ENCODE assay signal across 8 cellular contexts in the genomic region with DNA sequence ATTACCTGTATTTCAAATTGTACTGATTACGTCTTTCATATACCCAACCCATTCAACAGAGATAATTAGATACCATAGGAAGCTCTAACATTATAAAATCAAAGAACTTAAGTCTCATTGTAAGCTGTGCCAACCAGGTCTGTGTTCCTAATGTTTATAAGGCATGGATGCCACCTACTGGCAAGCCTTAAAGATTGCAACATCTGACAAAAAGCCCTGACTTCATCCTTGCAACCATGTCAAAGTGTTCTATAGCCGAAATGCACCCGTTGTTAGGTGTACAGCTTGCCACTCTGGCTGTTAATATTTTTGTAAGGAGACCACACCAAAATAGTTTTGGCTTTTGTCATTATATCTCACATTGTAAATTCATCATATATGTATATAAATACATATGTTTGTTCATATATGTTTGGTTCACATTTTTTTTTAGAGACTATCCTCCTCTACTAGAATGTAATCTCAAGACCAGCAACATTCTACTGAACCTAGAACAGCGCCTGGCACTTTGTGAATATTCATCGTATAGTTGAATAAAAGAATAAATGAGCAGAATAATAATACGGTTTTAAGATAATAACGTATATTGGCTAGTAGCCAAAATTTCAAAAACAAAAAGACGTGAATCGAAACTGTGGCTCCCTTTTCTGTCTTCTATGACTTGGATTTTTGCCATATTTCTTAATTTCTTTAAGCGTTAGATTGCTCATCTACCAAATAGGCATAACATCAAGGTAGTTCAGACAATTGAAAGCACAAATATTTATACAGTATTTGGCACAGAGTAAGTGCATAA.
DNase-seq lines count a peak whose midpoint lies in the region; ATAC-seq lines count a peak whose summit lies in the region.

No MANE protein-coding gene starts in this region.

- ATAC-seq in GM19468 (IDR thresholded peaks at IDR 0.05; ENCODE audit: extremely low read depth, unreplicated experiment) (peak; percentile 81), HG03469 (IDR thresholded peaks at IDR 0.05; ENCODE audit: unreplicated experiment) (peak; percentile 98)

- DNase-seq in EH (ENCODE audit: low read depth) = peak; percentile 82
- peak; percentile 93 for DNase-seq in NCI-H510A treated with DMSO at 0.1 percent for 48 hours (lab: John Stamatoyannopoulos, UW)
- DNase-seq in activated CD4-positive, alpha-beta T cell treated with anti-CD3 and anti-CD28 coated beads, Interleukin-2, amount 50 U/mL, for 48 hours = peak; percentile 3 to 9
- DNase-seq in fibroblast of peridontal ligament (ENCODE audit: extremely low read depth) = peak; percentile 91
- DNase-seq in occipital lobe (lab: John Stamatoyannopoulos, UW) = peak; percentile 21
- no peak for DNase-seq in activated CD4-positive, CD25-positive, alpha-beta regulatory T cell (lab: John Stamatoyannopoulos, UW)

Comparison
In these comparisons a context has a peak if more than half of its experiments do, and no peak if none do; other contexts are left out.
1. DNase-seq: peak in EH (single experiment), NCI-H510A treated with DMSO at 0.1 percent for 48 hours (single experiment), activated CD4-positive, alpha-beta T cell treated with anti-CD3 and anti-CD28 coated beads, Interleukin-2, amount 50 U/mL, for 48 hours (2 of 2), fibroblast of peridontal ligament (single experiment) and occipital lobe (single experiment); none in activated CD4-positive, CD25-positive, alpha-beta regulatory T cell (0 of 4).